9 cellular contexts compared by ENCODE assay signal in genomic region chr20:987677-988076, GRCh38. TPM values are rescaled to one million over a fixed set of nuclear protein-coding genes. Genes with fewer than 3 reads are reported as not detected.
"Had no signal": no experiment of that assay in that cellular context is flagged by ENCODE, and none has a peak within 500 bp of the region (broad histone marks: within the 10 kb centered on the region; RNA-seq: fewer than 3 reads in every experiment).

No MANE protein-coding gene starts in this region.

- H2AFZ ChIP-seq: GM23248 had no signal

- DNase-seq: GM23248, H7, HFFc6, IMR-90, KBM-7 had no signal

- H3K27ac Mint-ChIP-seq: HFFc6 had no signal

- H3K27ac ChIP-seq: GM23248, HL-60, KMS-11 had no signal

- H3K4me1 ChIP-seq: HAP-1 had no signal

- H3K9me3 ChIP-seq: HAP-1 had no signal

- H3K4me3 Mint-ChIP-seq: HFFc6 had no signal

- H3K9ac ChIP-seq: GM23248, KMS-11 had no signal

- H3K9me3 Mint-ChIP-seq: HFFc6 had no signal

- H3K4me2 ChIP-seq: KMS-11 had no signal

- H3K36me3 ChIP-seq: HAP-1 had no signal

- H3K4me3 ChIP-seq: GM23248, HAP-1 had no signal

RNA-seq across cellular contexts. Expression of gene RSPO4, which starts 14.4 kb away (rescaled TPM):
- total RNA-seq: GM23248, H4, HFFc6, IMR-90 had no signal
- polyA plus RNA-seq: IMR-90 had no signal
